ENCODE assay signal across 11 cellular contexts in genomic region chr7:24884401-24884800, GRCh38.
DNase-seq lines count a peak whose midpoint lies in the region; ATAC-seq and TF ChIP-seq lines count a peak whose summit lies in the region.
"Had no signal": no experiment of that assay in that cellular context is flagged by ENCODE, and none has a peak within 500 bp of the region (broad histone marks: within the 10 kb centered on the region; RNA-seq: fewer than 3 reads in every experiment).

No MANE protein-coding gene starts in this region.

- H3K27me3 ChIP-seq in BLaER1 treated with 17β-estradiol and CSF1 and Interleukin-3, amounts not matched to agents 10 nM and 100 nM: no peaks in the 10 kb centered on the region
- no peaks in the 10 kb centered on the region for H3K27me3 ChIP-seq in lower lobe of right lung (ENCODE audit: low read depth)
- H3K27me3 ChIP-seq in left ventricle myocardium inferior (ENCODE audit: low read depth): no peaks in the 10 kb centered on the region
- H3K27me3 ChIP-seq: Peyer's patch had no signal

- ATAC-seq in lower lobe of right lung: peak; percentile 57 to 61

- peak overlapping the region; percentile 1 to 76 (median 40); a peak in 18 of 22 replicates for H3K4me2 ChIP-seq in BLaER1 treated with 17β-estradiol and CSF1 and Interleukin-3, amounts not matched to agents 10 nM and 100 nM

- no peaks in the 10 kb centered on the region for H3K9me3 ChIP-seq in BLaER1 treated with 17β-estradiol and CSF1 and Interleukin-3, amounts not matched to agents 10 nM and 100 nM (replicated peaks in 1 of 11)
- H3K9me3 ChIP-seq in lower lobe of right lung: no peaks in the 10 kb centered on the region
- no peaks in the 10 kb centered on the region for H3K9me3 ChIP-seq in left ventricle myocardium inferior (replicated peaks)
- H3K9me3 ChIP-seq: Peyer's patch had no signal

- peak; percentile 95 for DNase-seq in DMS53 (lab: John Stamatoyannopoulos, UW)
- DNase-seq in NCI-H510A treated with DMSO at 0.1 percent for 48 hours (lab: John Stamatoyannopoulos, UW): peak; percentile 94
- DNase-seq in lower lobe of right lung: no peak
- DNase-seq in left ventricle myocardium inferior: no peak
- DNase-seq in inferior parietal cortex (ENCODE audit: extremely low spot score): no peak
- DNase-seq in head of caudate nucleus: no peak
- DNase-seq: NCI-H2171, Peyer's patch had no signal

- peaks cover 24 to 65% (median 35%) of the 10 kb centered on the region in 10 experiments for H3K4me1 ChIP-seq in BLaER1 treated with 17β-estradiol and CSF1 and Interleukin-3, amounts not matched to agents 10 nM and 100 nM
- H3K4me1 ChIP-seq in lower lobe of right lung (peaks cover 21% of the 10 kb centered on the region), left ventricle myocardium inferior (peaks cover 25% of the 10 kb centered on the region)

- no peak overlapping the region for H3K9ac ChIP-seq in BLaER1 treated with 17β-estradiol and CSF1 and Interleukin-3, amounts not matched to agents 10 nM and 100 nM

- H3K27ac ChIP-seq in BLaER1 treated with 17β-estradiol and CSF1 and Interleukin-3, amounts not matched to agents 10 nM and 100 nM: peak overlapping the region in 1 of 11 experiments; percentile 12; a peak in 1 of 22 replicates
- H3K27ac ChIP-seq in lower lobe of right lung: no peak overlapping the region
- no peak overlapping the region for H3K27ac ChIP-seq in left ventricle myocardium inferior (replicated peaks)
- H3K27ac ChIP-seq: C4-2B, Peyer's patch, VCaP had no signal

- no peaks in the 10 kb centered on the region for H4K20me1 ChIP-seq in BLaER1 treated with 17β-estradiol and CSF1 and Interleukin-3, amounts not matched to agents 10 nM and 100 nM

- intact Hi-C loops in lower lobe of right lung (cut with DNase I): no loop called here
- intact Hi-C loops in left ventricle myocardium inferior (cut with micrococcal nuclease): no loop called here
- intact Hi-C loops in head of caudate nucleus (cut with DNase I): no loop called here

- TF ChIP-seq CTCF in lower lobe of right lung (IDR thresholded peaks at IDR 0.05) (no peak), left ventricle myocardium inferior (IDR thresholded peaks at IDR 0.05; ENCODE audit: borderline replicate concordance) (no peak)

- no peak overlapping the region for H3K4me3 ChIP-seq in BLaER1 treated with 17β-estradiol and CSF1 and Interleukin-3, amounts not matched to agents 10 nM and 100 nM
- H3K4me3 ChIP-seq in lower lobe of right lung: no peak overlapping the region
- H3K4me3 ChIP-seq in left ventricle myocardium inferior: no peak overlapping the region
- H3K4me3 ChIP-seq: Peyer's patch had no signal

- H3K36me3 ChIP-seq in BLaER1 treated with 17β-estradiol and CSF1 and Interleukin-3, amounts not matched to agents 10 nM and 100 nM: peaks cover 0 to 14% (median 0%) of the 10 kb centered on the region in 11 experiments; a peak in 3 of 22 replicates
- H3K36me3 ChIP-seq in lower lobe of right lung (no peaks in the 10 kb centered on the region), left ventricle myocardium inferior (no peaks in the 10 kb centered on the region)
- H3K36me3 ChIP-seq: Peyer's patch had no signal

Comparison
In these comparisons a context has a peak if more than half of its experiments do, and no peak if none do; other contexts are left out.
1. DNase-seq: peak in DMS53 (single experiment) and NCI-H510A treated with DMSO at 0.1 percent for 48 hours (single experiment); none in lower lobe of right lung (single experiment), left ventricle myocardium inferior (single experiment), inferior parietal cortex (single experiment) and head of caudate nucleus (0 of 42).